In the genomic region with DNA sequence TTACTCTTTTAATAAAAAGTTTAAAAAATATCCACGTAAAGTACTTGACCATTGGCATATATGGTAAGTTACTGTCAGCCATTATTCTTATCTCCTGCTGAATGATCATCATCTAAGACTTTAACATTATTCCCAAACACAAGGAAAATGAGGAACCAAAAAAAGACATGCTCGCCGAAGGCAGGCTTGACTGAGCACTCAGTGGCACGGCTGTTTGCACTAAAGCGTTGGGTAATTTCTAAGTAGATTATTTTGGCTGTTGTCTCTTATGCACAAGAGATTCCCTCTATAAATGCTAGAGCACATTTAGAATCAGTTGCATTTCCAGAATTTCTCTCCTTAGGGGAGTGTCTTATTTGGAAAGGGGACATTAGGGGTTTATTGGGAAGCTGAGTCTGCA, we compare ENCODE assay signal across 18 cellular contexts.
DNase-seq lines count a peak whose midpoint lies in the region; ATAC-seq and TF ChIP-seq lines count a peak whose summit lies in the region.
"Had no signal": no experiment of that assay in that cellular context is flagged by ENCODE, and none has a peak within 500 bp of the region (broad histone marks: within the 10 kb centered on the region; RNA-seq: fewer than 3 reads in every experiment).

No MANE protein-coding gene starts in this region.

- no peak overlapping the region for H3K18ac ChIP-seq in mesenchymal stem cell (ENCODE audit: low read depth in 1 of 2, low read length in 2 of 2)

- H3K4me3 ChIP-seq in Karpas-422 (ENCODE audit: low read length) (no peak overlapping the region), endodermal cell (ENCODE audit: low read length) (no peak overlapping the region), mesenchymal stem cell (ENCODE audit: insufficient read depth in 1 of 2, low read depth in 1 of 2, low read length in 2 of 2) (no peak overlapping the region), adrenal gland (no peak overlapping the region)
- H3K4me3 ChIP-seq: K562, SK-N-MC had no signal

- no peak overlapping the region for H2AFZ ChIP-seq in Karpas-422 (ENCODE audit: low read length)
- no peak overlapping the region for H2AFZ ChIP-seq in mesenchymal stem cell (ENCODE audit: low read depth, low read length)

- H2BK15ac ChIP-seq in mesenchymal stem cell (ENCODE audit: low read depth, poor library complexity, severe bottlenecking), result no peak overlapping the region

- DNase-seq in Karpas-422, result no peak
- no peak for DNase-seq in endodermal cell
- DNase-seq in mesenchymal stem cell, result no peak
- DNase-seq in KG1 (lab: John Stamatoyannopoulos, UW), result no peak
- no peak for DNase-seq in adrenal gland
- no peak for DNase-seq in activated CD4-positive, alpha-beta T cell treated with anti-CD3 and anti-CD28 coated beads, Interleukin-2, amount 50 U/mL, for 4 hours
- DNase-seq: COR-L47, DMS153, EL, NCI-H1417 treated with DMSO at 0.1 percent for 48 hours, NCI-H187 treated with DMSO at 0.1 percent for 48 hours, NCI-H2227 treated with DMSO at 0.1 percent for 48 hours, NCI-H510A treated with DMSO at 0.1 percent for 48 hours, NCI-H774, SHP77 had no signal

- intact Hi-C loops in adrenal gland (cut with DNase I), result loop anchor here in 1 of 2 donors (2.0 kb wide), 1 partner anchor 51 kb away; no protein-coding TSS in a partner anchor

- TF ChIP-seq CTCF in endodermal cell (conservative IDR thresholded peaks at IDR 0.05), result no peak
- TF ChIP-seq CTCF in adrenal gland (IDR thresholded peaks at IDR 0.05), result no peak

- H3K4me1 ChIP-seq in Karpas-422 (ENCODE audit: low read length), result peaks cover 11% of the 10 kb centered on the region
- H3K4me1 ChIP-seq in endodermal cell (ENCODE audit: control insufficient read depth, insufficient read depth, low read length), result no peaks in the 10 kb centered on the region
- H3K4me1 ChIP-seq in mesenchymal stem cell (ENCODE audit: control insufficient read depth, insufficient read depth, low read depth, low read length), result peaks cover 8% of the 10 kb centered on the region
- H3K4me1 ChIP-seq in adrenal gland (replicated peaks in 1 of 2), result no peaks in the 10 kb centered on the region

- H3K9me3 Mint-ChIP-seq in endodermal cell, result peaks cover 12% of the 10 kb centered on the region

- H3K9ac ChIP-seq in Karpas-422 (ENCODE audit: low read length) (no peak overlapping the region), endodermal cell (ENCODE audit: extremely low read depth, low read length, poor library complexity, severe bottlenecking) (no peak overlapping the region), mesenchymal stem cell (ENCODE audit: low read length) (no peak overlapping the region)

- no peaks in the 10 kb centered on the region for H3K79me1 ChIP-seq in mesenchymal stem cell (replicated peaks; ENCODE audit: low read length, poor library complexity, severe bottlenecking)

- H4K20me1 ChIP-seq in Karpas-422 (ENCODE audit: insufficient read depth, low read depth, low read length), result no peaks in the 10 kb centered on the region

- WGBS in endodermal cell (ENCODE audit: insufficient coverage in 1 of 2, insufficient read length in 1 of 2), 2 experiments, result 98 to 100% methylated on average over 2 to 5 of the region's 5 CpGs
- WGBS in mesenchymal stem cell, result 100% methylated on average over 5 of the region's 5 CpGs
- 88 to 90% (median 89%) methylated on average over 5 of the region's 5 CpGs for WGBS in adrenal gland, 4 donors

- no peak overlapping the region for H3K4ac ChIP-seq in mesenchymal stem cell (ENCODE audit: low read depth in 1 of 2, low read length in 2 of 2)

- H3K4me1 Mint-ChIP-seq in endodermal cell, result peaks cover 9% of the 10 kb centered on the region

- H3K27me3 Mint-ChIP-seq in endodermal cell (ENCODE audit: insufficient read depth), result no peaks in the 10 kb centered on the region

- H3K27me3 ChIP-seq in Karpas-422 (ENCODE audit: low read length) (0 out of 2 replicates have a peak, but pooled peaks cover 3% of the 10 kb centered on the region), endodermal cell (ENCODE audit: control insufficient read depth, insufficient read depth, low read length, poor library complexity, severe bottlenecking) (no peaks in the 10 kb centered on the region), mesenchymal stem cell (ENCODE audit: control insufficient read depth in 1 of 2, insufficient read depth in 1 of 2, low read length in 2 of 2) (peaks cover 0 to 4% of the 10 kb centered on the region in 2 experiments), adrenal gland (no peaks in the 10 kb centered on the region)

- H2BK12ac ChIP-seq in mesenchymal stem cell (ENCODE audit: low read length in 2 of 2), result no peak overlapping the region

- H3K27ac ChIP-seq in Karpas-422 (ENCODE audit: low read length), result no peak overlapping the region
- no peak overlapping the region for H3K27ac ChIP-seq in endodermal cell (ENCODE audit: low read depth, low read length)
- peak overlapping the region; percentile 68 for H3K27ac ChIP-seq in mesenchymal stem cell (ENCODE audit: low read length, poor library complexity, severe bottlenecking)
- H3K27ac ChIP-seq in adrenal gland, result no peak overlapping the region
- H3K27ac ChIP-seq: SK-N-MC had no signal

- H2BK5ac ChIP-seq in mesenchymal stem cell (ENCODE audit: low read depth, low read length, poor library complexity, severe bottlenecking), result no peak overlapping the region

- no peak overlapping the region for H3K4me3 Mint-ChIP-seq in endodermal cell

- H4K91ac ChIP-seq in mesenchymal stem cell (ENCODE audit: low read length), result no peak overlapping the region

- no peak overlapping the region for H2AK5ac ChIP-seq in mesenchymal stem cell (ENCODE audit: low read length, severe bottlenecking)

- H3K23ac ChIP-seq in mesenchymal stem cell (ENCODE audit: low read length in 2 of 2), result no peak overlapping the region

- no peaks in the 10 kb centered on the region for H3K36me3 ChIP-seq in Karpas-422 (ENCODE audit: insufficient read depth, low read length)
- H3K36me3 ChIP-seq in endodermal cell (ENCODE audit: control insufficient read depth, insufficient read depth, low read length), result peaks cover 13% of the 10 kb centered on the region
- no peaks in the 10 kb centered on the region for H3K36me3 ChIP-seq in mesenchymal stem cell (ENCODE audit: control insufficient read depth in 1 of 2, insufficient read depth in 2 of 2, low read depth in 1 of 2, low read length in 2 of 2)
- H3K36me3 ChIP-seq in adrenal gland (replicated peaks in 1 of 2), result peaks cover 0 to 6% of the 10 kb centered on the region in 2 donors

- no peaks in the 10 kb centered on the region for H3K9me2 ChIP-seq in Karpas-422 (replicated peaks; ENCODE audit: insufficient read depth, low read length)

- peak overlapping the region; percentile 24 for H3K27ac Mint-ChIP-seq in endodermal cell

- no peak overlapping the region for H4K8ac ChIP-seq in mesenchymal stem cell (ENCODE audit: low read length)

- TF ChIP-seq POLR2A in adrenal gland (IDR thresholded peaks at IDR 0.05), result no peak

- H3K14ac ChIP-seq in mesenchymal stem cell (ENCODE audit: low read length in 2 of 2), result no peak overlapping the region

- ATAC-seq in GM19324 (IDR thresholded peaks at IDR 0.05; ENCODE audit: low FRiP score, unreplicated experiment), result no peak
- ATAC-seq: K562 had no signal

- no peaks in the 10 kb centered on the region for H3K9me3 ChIP-seq in Karpas-422 (ENCODE audit: low read length)
- peaks cover 9% of the 10 kb centered on the region for H3K9me3 ChIP-seq in endodermal cell (ENCODE audit: control insufficient read depth, low read length)
- H3K9me3 ChIP-seq in mesenchymal stem cell (ENCODE audit: control insufficient read depth, low read length), result no peaks in the 10 kb centered on the region
- no peaks in the 10 kb centered on the region for H3K9me3 ChIP-seq in adrenal gland (replicated peaks in 1 of 3)

- peak overlapping the region; percentile 13 for H3K4me2 ChIP-seq in Karpas-422 (ENCODE audit: low read depth, low read length, poor library complexity, severe bottlenecking)
- no peak overlapping the region for H3K4me2 ChIP-seq in mesenchymal stem cell (ENCODE audit: low read length, poor library complexity, severe bottlenecking)

- no peaks in the 10 kb centered on the region for H3K79me2 ChIP-seq in Karpas-422 (ENCODE audit: low read length)

- H3K36me3 Mint-ChIP-seq in endodermal cell (ENCODE audit: low read depth), result peaks cover 19% of the 10 kb centered on the region

- H2BK120ac ChIP-seq in mesenchymal stem cell (ENCODE audit: low read depth, low read length), result no peak overlapping the region
